In genomic region chr2:66578067-66578852, GRCh38 we compare ENCODE assay signal across 11 cellular contexts.
DNase-seq lines count a peak whose midpoint lies in the region; ATAC-seq and TF ChIP-seq lines count a peak whose summit lies in the region.
"Had no signal": no experiment of that assay in that cellular context is flagged by ENCODE, and none has a peak within 500 bp of the region (broad histone marks: within the 10 kb centered on the region; RNA-seq: fewer than 3 reads in every experiment).

No MANE protein-coding gene starts in this region.

- no peak for TF ChIP-seq CTCF in BE2C (IDR thresholded peaks at IDR 0.05; ENCODE audit: low read depth, low read length)
- no peak for TF ChIP-seq CTCF in fibroblast of lung (conservative IDR thresholded peaks at IDR 0.05 in 1 of 2, IDR thresholded peaks at IDR 0.05 in 1 of 2; ENCODE audit: low read depth in 1 of 2, low read length in 2 of 2)
- no peak for TF ChIP-seq CTCF in ovary (IDR thresholded peaks at IDR 0.05)

- H3K79me2 ChIP-seq in fibroblast of lung (ENCODE audit: control insufficient read depth, insufficient read depth, low read length): peaks cover 37% of the 10 kb centered on the region
- no peaks in the 10 kb centered on the region for H3K79me2 ChIP-seq in Karpas-422 (ENCODE audit: low read length)

- DNase-seq in BE2C: no peak
- peak; percentile 24 for DNase-seq in NCI-H82 treated with DMSO at 0.1 percent for 48 hours (lab: John Stamatoyannopoulos, UW; ENCODE audit: unreplicated experiment)
- DNase-seq in fibroblast of lung (ENCODE audit: low read depth in 2 of 2): peak in 1 of 2 donors; percentile 82
- DNase-seq in ovary: peak; percentile 39 to 67 (median 50)
- no peak for DNase-seq in Karpas-422
- DNase-seq in NCI-H2171 (lab: John Stamatoyannopoulos, UW): no peak
- no peak for DNase-seq in cerebellar nuclear complex (lab: John Stamatoyannopoulos, UW)
- DNase-seq: NCI-H1694, right lobe of liver had no signal

- H3K9me3 ChIP-seq in BE2C (no peaks in the 10 kb centered on the region), fibroblast of lung (ENCODE audit: control insufficient read depth, insufficient read depth, low read depth, low read length) (no peaks in the 10 kb centered on the region), ovary (no peaks in the 10 kb centered on the region), Karpas-422 (ENCODE audit: low read length) (no peaks in the 10 kb centered on the region)
- H3K9me3 ChIP-seq: right lobe of liver had no signal

- H3K9ac ChIP-seq in fibroblast of lung (ENCODE audit: insufficient read depth, low read length) (peak overlapping the region; percentile 47), Karpas-422 (ENCODE audit: low read length) (no peak overlapping the region)

- peak overlapping the region; percentile 99 for H3K4me2 ChIP-seq in fibroblast of lung (ENCODE audit: extremely low read depth, insufficient read depth, low read length)
- H3K4me2 ChIP-seq in Karpas-422 (ENCODE audit: low read depth, low read length, poor library complexity, severe bottlenecking): no peak overlapping the region

- H3K4me1 ChIP-seq in BE2C (no peaks in the 10 kb centered on the region), fibroblast of lung (ENCODE audit: control insufficient read depth, extremely low read depth, insufficient read depth, low read length) (peaks cover 8% of the 10 kb centered on the region), ovary (ENCODE audit: insufficient read depth) (peaks cover 5% of the 10 kb centered on the region), Karpas-422 (ENCODE audit: low read length) (peaks cover 30% of the 10 kb centered on the region)

- ATAC-seq in GM21825 (IDR thresholded peaks at IDR 0.05; ENCODE audit: unreplicated experiment): no peak

- no peaks in the 10 kb centered on the region for H4K20me1 ChIP-seq in fibroblast of lung (ENCODE audit: control insufficient read depth, extremely low read depth, insufficient read depth, low read length)
- no peaks in the 10 kb centered on the region for H4K20me1 ChIP-seq in Karpas-422 (ENCODE audit: insufficient read depth, low read depth, low read length)

- H2AFZ ChIP-seq in fibroblast of lung (ENCODE audit: low read length) (peak overlapping the region; percentile 27), Karpas-422 (ENCODE audit: low read length) (no peak overlapping the region)

- TF ChIP-seq POLR2A in ovary (IDR thresholded peaks at IDR 0.05): no peak

- WGBS in ovary, 3 donors: 8 to 33% (median 30%) methylated on average over 20 to 31 of the region's 31 CpGs

- H3K36me3 ChIP-seq in BE2C (no peaks in the 10 kb centered on the region), fibroblast of lung (ENCODE audit: control insufficient read depth, insufficient read depth, low read length) (no peaks in the 10 kb centered on the region), ovary (no peaks in the 10 kb centered on the region), Karpas-422 (ENCODE audit: insufficient read depth, low read length) (no peaks in the 10 kb centered on the region)
- H3K36me3 ChIP-seq: right lobe of liver had no signal

- H3K27ac ChIP-seq in fibroblast of lung (ENCODE audit: insufficient read depth, low read length): peak overlapping the region; percentile 91
- H3K27ac ChIP-seq in ovary: peak overlapping the region; percentile 83 to 86
- no peak overlapping the region for H3K27ac ChIP-seq in Karpas-422 (ENCODE audit: low read length)
- H3K27ac ChIP-seq: C4-2B, right lobe of liver had no signal

- intact Hi-C loops in ovary (cut with DNase I): loop anchor here in 3 of 4 donors (5.0 to 10.0 kb wide), 4 partner anchors 136 to 1267 kb away; no protein-coding TSS in a partner anchor

- no peaks in the 10 kb centered on the region for H3K27me3 ChIP-seq in BE2C
- H3K27me3 ChIP-seq in fibroblast of lung (ENCODE audit: control insufficient read depth, insufficient read depth, low read length): no peaks in the 10 kb centered on the region
- H3K27me3 ChIP-seq in ovary: no peaks in the 10 kb centered on the region
- no peaks in the 10 kb centered on the region for H3K27me3 ChIP-seq in Karpas-422 (ENCODE audit: low read length)

- TF ChIP-seq EP300 in ovary (IDR thresholded peaks at IDR 0.05): no peak

- no peaks in the 10 kb centered on the region for H3K9me2 ChIP-seq in Karpas-422 (replicated peaks; ENCODE audit: insufficient read depth, low read length)

- H3K4me3 ChIP-seq in BE2C (ENCODE audit: low read depth, low read length) (peak overlapping the region; percentile 19), fibroblast of lung (replicated peaks in 1 of 4; ENCODE audit: control extremely low read depth in 1 of 4, insufficient read depth in 1 of 4, low read depth in 3 of 4, low read length in 4 of 4) (peak overlapping the region; percentile 53 to 75 (median 63)), ovary (peak overlapping the region; percentile 70), Karpas-422 (ENCODE audit: low read length) (no peak overlapping the region)

Comparison
In these comparisons a context has a peak if more than half of its experiments do, and no peak if none do; other contexts are left out.
1. DNase-seq: peak in NCI-H82 treated with DMSO at 0.1 percent for 48 hours (single experiment) and ovary (5 of 5); none in BE2C (single experiment), Karpas-422 (single experiment), NCI-H2171 (single experiment) and cerebellar nuclear complex (0 of 2).